ENCODE assay signal across 23 cellular contexts in the genomic region with DNA sequence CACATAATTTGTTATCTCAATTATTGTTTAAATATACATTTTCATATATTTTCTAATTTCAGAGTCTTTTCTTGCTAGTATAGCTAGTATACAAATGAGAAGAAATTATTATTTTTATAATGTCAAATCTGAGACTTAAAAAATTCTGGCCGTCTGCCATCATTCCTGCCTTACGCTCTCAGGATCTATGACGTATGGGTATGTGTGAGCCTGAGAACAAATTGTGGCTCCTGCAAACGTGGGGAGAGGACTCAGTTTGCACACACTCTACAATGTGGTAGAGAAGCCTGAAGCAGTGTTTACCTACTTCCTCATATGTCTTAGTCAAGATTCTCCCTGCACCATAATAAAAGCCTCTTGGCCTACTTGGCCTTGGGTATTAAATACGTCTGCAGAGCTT.
DNase-seq lines count a peak whose midpoint lies in the region; ATAC-seq and TF ChIP-seq lines count a peak whose summit lies in the region.
"Had no signal": no experiment of that assay in that cellular context is flagged by ENCODE, and none has a peak within 500 bp of the region (broad histone marks: within the 10 kb centered on the region; RNA-seq: fewer than 3 reads in every experiment).

No MANE protein-coding gene starts in this region.

- H2AFZ ChIP-seq in DND-41 (ENCODE audit: low read depth, low read length) (0 out of 2 replicates have a peak overlapping the region, but pooled peaks have one; percentile 36), fibroblast of lung (ENCODE audit: low read length) (no peak overlapping the region), trophoblast cell (ENCODE audit: insufficient read depth, low read length, poor library complexity) (no peak overlapping the region)
- H2AFZ ChIP-seq: GM23338 had no signal

- H4K91ac ChIP-seq in trophoblast cell (ENCODE audit: low read depth, low read length), result no peak overlapping the region

- H3K18ac ChIP-seq in trophoblast cell (ENCODE audit: low read length), result no peak overlapping the region

- WGBS in trophoblast cell (ENCODE audit: extremely low coverage, insufficient coverage, insufficient read length), result no CpG with 5 or more reads among the region's 5 CpGs

- TF ChIP-seq CTCF in DND-41 (IDR thresholded peaks at IDR 0.05; ENCODE audit: borderline replicate concordance, extremely low read depth, low read length, poor library complexity, severe bottlenecking), result no peak
- no peak for TF ChIP-seq CTCF in fibroblast of lung (conservative IDR thresholded peaks at IDR 0.05 in 1 of 2, IDR thresholded peaks at IDR 0.05 in 1 of 2; ENCODE audit: low read depth in 1 of 2, low read length in 2 of 2)

- H3K4me2 ChIP-seq in DND-41 (ENCODE audit: insufficient read depth, low read length), result no peak overlapping the region
- H3K4me2 ChIP-seq in fibroblast of lung (ENCODE audit: extremely low read depth, insufficient read depth, low read length), result no peak overlapping the region
- H3K4me2 ChIP-seq in trophoblast cell (ENCODE audit: low read length), result no peak overlapping the region
- H3K4me2 ChIP-seq: GM23338, SK-N-SH had no signal

- H3K14ac ChIP-seq in trophoblast cell (ENCODE audit: low read length), result no peak overlapping the region

- no peaks in the 10 kb centered on the region for H3K79me1 ChIP-seq in trophoblast cell (ENCODE audit: low read length)

- H2BK120ac ChIP-seq in trophoblast cell (ENCODE audit: insufficient read depth, low read length, poor library complexity), result no peak overlapping the region

- peaks cover 3% of the 10 kb centered on the region for H3K9me3 ChIP-seq in DND-41 (ENCODE audit: insufficient read depth, low read length, severe bottlenecking)
- no peaks in the 10 kb centered on the region for H3K9me3 ChIP-seq in fibroblast of lung (ENCODE audit: control insufficient read depth, insufficient read depth, low read depth, low read length)
- H3K9me3 ChIP-seq in trophoblast cell (ENCODE audit: insufficient read depth, low read depth, low read length), result no peaks in the 10 kb centered on the region
- H3K9me3 ChIP-seq: BE2C, Peyer's patch, SK-N-SH had no signal

- no peak overlapping the region for H2AK5ac ChIP-seq in trophoblast cell (ENCODE audit: low read length)

- no peak overlapping the region for H3K23ac ChIP-seq in trophoblast cell (ENCODE audit: low read length)

- H4K20me1 ChIP-seq in DND-41 (ENCODE audit: insufficient read depth, low read length) (no peaks in the 10 kb centered on the region), fibroblast of lung (ENCODE audit: control insufficient read depth, extremely low read depth, insufficient read depth, low read length) (no peaks in the 10 kb centered on the region)

- H3K27ac ChIP-seq in DND-41 (ENCODE audit: low read length) (no peak overlapping the region), fibroblast of lung (ENCODE audit: insufficient read depth, low read length) (no peak overlapping the region), trophoblast cell (ENCODE audit: low read depth, low read length) (no peak overlapping the region)
- H3K27ac ChIP-seq: 22Rv1, Peyer's patch had no signal

- H3K36me3 ChIP-seq in DND-41 (ENCODE audit: insufficient read depth, low read length) (no peaks in the 10 kb centered on the region), fibroblast of lung (ENCODE audit: control insufficient read depth, insufficient read depth, low read length) (no peaks in the 10 kb centered on the region), trophoblast cell (ENCODE audit: control insufficient read depth in 1 of 2, insufficient read depth in 2 of 2, low read length in 2 of 2) (no peaks in the 10 kb centered on the region)
- H3K36me3 ChIP-seq: BE2C, Peyer's patch had no signal

- H3K4me1 ChIP-seq in DND-41 (ENCODE audit: insufficient read depth, low read length), result peaks cover 19% of the 10 kb centered on the region
- H3K4me1 ChIP-seq in fibroblast of lung (ENCODE audit: control insufficient read depth, extremely low read depth, insufficient read depth, low read length), result no peaks in the 10 kb centered on the region
- H3K4me1 ChIP-seq in trophoblast cell (ENCODE audit: control insufficient read depth in 1 of 2, insufficient read depth in 2 of 2, low read length in 2 of 2), result no peaks in the 10 kb centered on the region
- H3K4me1 ChIP-seq: BE2C, Peyer's patch had no signal

- ATAC-seq in DND-41 (ENCODE audit: insufficient read depth, low read depth), result no peak
- ATAC-seq: GM23338 had no signal

- H3K27me3 ChIP-seq in DND-41 (ENCODE audit: insufficient read depth, low read length, poor library complexity) (no peaks in the 10 kb centered on the region), fibroblast of lung (ENCODE audit: control insufficient read depth, insufficient read depth, low read length) (no peaks in the 10 kb centered on the region), trophoblast cell (ENCODE audit: insufficient read depth, low read length) (no peaks in the 10 kb centered on the region)
- H3K27me3 ChIP-seq: BE2C, Peyer's patch had no signal

- no peak overlapping the region for H3K9ac ChIP-seq in DND-41 (ENCODE audit: low read depth, low read length)
- H3K9ac ChIP-seq in fibroblast of lung (ENCODE audit: insufficient read depth, low read length), result no peak overlapping the region
- H3K9ac ChIP-seq in trophoblast cell (ENCODE audit: low read length), result no peak overlapping the region
- H3K9ac ChIP-seq: SK-N-SH had no signal

- H4K8ac ChIP-seq in trophoblast cell (ENCODE audit: low read depth, low read length), result no peak overlapping the region

- H3K4ac ChIP-seq in trophoblast cell (ENCODE audit: low read depth, low read length), result no peak overlapping the region

- no peak overlapping the region for H2BK5ac ChIP-seq in trophoblast cell (ENCODE audit: low read depth, low read length, poor library complexity)

- H3K79me2 ChIP-seq in DND-41 (ENCODE audit: insufficient read depth, low read length) (no peaks in the 10 kb centered on the region), fibroblast of lung (ENCODE audit: control insufficient read depth, insufficient read depth, low read length) (no peaks in the 10 kb centered on the region), trophoblast cell (ENCODE audit: control insufficient read depth, insufficient read depth, low read length, poor library complexity) (no peaks in the 10 kb centered on the region)

- DNase-seq in DND-41, result no peak
- peak; percentile 45 for DNase-seq in amniotic epithelial cell (ENCODE audit: low read depth)
- DNase-seq in fibroblast of lung (ENCODE audit: low read depth in 2 of 2), result peak; percentile 12 to 94
- DNase-seq in left kidney (ENCODE audit: low read depth, low spot score), result peak; percentile 2
- no peak for DNase-seq in trophoblast cell
- DNase-seq in AG08396 (ENCODE audit: low spot score), result no peak
- DNase-seq in NOMO-1 (lab: John Stamatoyannopoulos, UW; ENCODE audit: unreplicated experiment in 2 of 2), result no peak
- DNase-seq in GF-D8 (lab: John Stamatoyannopoulos, UW), result no peak
- DNase-seq: BE2C, DMS153, H9, KBM-7, MV-4-11, NCI-H1105, NCI-H1436 treated with DMSO at 0.1 percent for 48 hours, NCI-H187 treated with DMSO at 0.1 percent for 48 hours, NCI-H2107, NCI-H446 treated with DMSO at 0.1 percent for 48 hours, NCI-H526 treated with DMSO at 0.1 percent for 48 hours, Peyer's patch, SK-N-SH had no signal

- no peak overlapping the region for H4K12ac ChIP-seq in trophoblast cell (ENCODE audit: low read depth, low read length)

- H2BK12ac ChIP-seq in trophoblast cell (ENCODE audit: low read length), result no peak overlapping the region

- no peak overlapping the region for H3K4me3 ChIP-seq in DND-41 (ENCODE audit: low read depth in 1 of 2, low read length in 2 of 2)
- no peak overlapping the region for H3K4me3 ChIP-seq in fibroblast of lung (replicated peaks in 1 of 4; ENCODE audit: control extremely low read depth in 1 of 4, insufficient read depth in 1 of 4, low read depth in 3 of 4, low read length in 4 of 4)
- no peak overlapping the region for H3K4me3 ChIP-seq in trophoblast cell (ENCODE audit: low read depth, low read length)
- H3K4me3 ChIP-seq: GM23338, Peyer's patch had no signal

Comparison
In these comparisons a context has a peak if more than half of its experiments do, and no peak if none do; other contexts are left out.
1. DNase-seq: peak in amniotic epithelial cell (single experiment), fibroblast of lung (2 of 2) and left kidney (single experiment); none in DND-41 (single experiment), trophoblast cell (0 of 2), AG08396 (single experiment), NOMO-1 (0 of 2) and GF-D8 (single experiment).